ENCODE assay signal across 2 cellular contexts in the genomic region with DNA sequence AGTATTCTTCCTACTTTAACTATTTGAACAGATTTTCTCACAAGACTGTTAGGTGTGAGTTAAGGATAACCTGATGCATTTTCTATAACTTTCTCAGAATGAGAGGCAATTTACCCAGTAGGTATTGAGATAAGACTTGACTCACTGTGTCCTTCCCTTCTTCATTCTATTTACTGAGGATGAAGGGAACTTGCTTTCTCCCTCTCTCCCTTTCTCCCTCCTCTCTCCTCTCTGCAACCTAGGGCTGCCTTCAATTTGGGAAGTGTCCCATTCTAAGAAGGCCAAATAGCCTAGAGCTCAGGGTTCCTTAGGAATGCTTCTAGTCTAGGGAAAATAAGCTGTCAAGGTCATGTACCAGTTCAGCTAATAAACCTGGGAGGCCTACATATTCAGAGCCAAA.
TF ChIP-seq lines count a peak whose summit lies in the region.

No MANE protein-coding gene starts in this region.

TF ChIP-seq in HEK293, 187 proteins besides CTCF, POLR2A, EP300 and RAD21 (continued from another document):
- TF ChIP-seq, protein P1, sequence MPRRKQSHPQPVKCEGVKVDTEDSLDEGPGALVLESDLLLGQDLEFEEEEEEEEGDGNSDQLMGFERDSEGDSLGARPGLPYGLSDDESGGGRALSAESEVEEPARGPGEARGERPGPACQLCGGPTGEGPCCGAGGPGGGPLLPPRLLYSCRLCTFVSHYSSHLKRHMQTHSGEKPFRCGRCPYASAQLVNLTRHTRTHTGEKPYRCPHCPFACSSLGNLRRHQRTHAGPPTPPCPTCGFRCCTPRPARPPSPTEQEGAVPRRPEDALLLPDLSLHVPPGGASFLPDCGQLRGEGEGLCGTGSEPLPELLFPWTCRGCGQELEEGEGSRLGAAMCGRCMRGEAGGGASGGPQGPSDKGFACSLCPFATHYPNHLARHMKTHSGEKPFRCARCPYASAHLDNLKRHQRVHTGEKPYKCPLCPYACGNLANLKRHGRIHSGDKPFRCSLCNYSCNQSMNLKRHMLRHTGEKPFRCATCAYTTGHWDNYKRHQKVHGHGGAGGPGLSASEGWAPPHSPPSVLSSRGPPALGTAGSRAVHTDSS (tag by site-specific recombination; IDR thresholded peaks at IDR 0.05): no peak
- TF ChIP-seq ZNF391 (tag by site-specific recombination; IDR thresholded peaks at IDR 0.05; ENCODE audit: borderline replicate concordance, low read depth) (no peak), PRDM1 (tag by site-specific recombination; IDR thresholded peaks at IDR 0.05) (peak; percentile 92), ZNF214 (tag by site-specific recombination; IDR thresholded peaks at IDR 0.05; ENCODE audit: borderline replicate concordance) (no peak), HOXA7 (CRISPR knock-in tag; IDR thresholded peaks at IDR 0.05; ENCODE audit: borderline replicate concordance) (no peak), SETDB1 (IDR thresholded peaks at IDR 0.05; ENCODE audit: insufficient read length, low read length) (no peak), ZNF140 (tag by site-specific recombination; IDR thresholded peaks at IDR 0.05) (no peak), ZNF366 (tag by site-specific recombination; conservative IDR thresholded peaks at IDR 0.05) (0 out of 2 replicates have a peak, but pooled peaks have one; percentile 42), ZNF660 (tag by site-specific recombination; IDR thresholded peaks at IDR 0.05) (no peak)
- TF ChIP-seq, protein P2, sequence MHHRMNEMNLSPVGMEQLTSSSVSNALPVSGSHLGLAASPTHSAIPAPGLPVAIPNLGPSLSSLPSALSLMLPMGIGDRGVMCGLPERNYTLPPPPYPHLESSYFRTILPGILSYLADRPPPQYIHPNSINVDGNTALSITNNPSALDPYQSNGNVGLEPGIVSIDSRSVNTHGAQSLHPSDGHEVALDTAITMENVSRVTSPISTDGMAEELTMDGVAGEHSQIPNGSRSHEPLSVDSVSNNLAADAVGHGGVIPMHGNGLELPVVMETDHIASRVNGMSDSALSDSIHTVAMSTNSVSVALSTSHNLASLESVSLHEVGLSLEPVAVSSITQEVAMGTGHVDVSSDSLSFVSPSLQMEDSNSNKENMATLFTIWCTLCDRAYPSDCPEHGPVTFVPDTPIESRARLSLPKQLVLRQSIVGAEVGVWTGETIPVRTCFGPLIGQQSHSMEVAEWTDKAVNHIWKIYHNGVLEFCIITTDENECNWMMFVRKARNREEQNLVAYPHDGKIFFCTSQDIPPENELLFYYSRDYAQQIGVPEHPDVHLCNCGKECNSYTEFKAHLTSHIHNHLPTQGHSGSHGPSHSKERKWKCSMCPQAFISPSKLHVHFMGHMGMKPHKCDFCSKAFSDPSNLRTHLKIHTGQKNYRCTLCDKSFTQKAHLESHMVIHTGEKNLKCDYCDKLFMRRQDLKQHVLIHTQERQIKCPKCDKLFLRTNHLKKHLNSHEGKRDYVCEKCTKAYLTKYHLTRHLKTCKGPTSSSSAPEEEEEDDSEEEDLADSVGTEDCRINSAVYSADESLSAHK (tag by site-specific recombination; IDR thresholded peaks at IDR 0.05): no peak

TF ChIP-seq in neural cell, 6 proteins besides CTCF, POLR2A, EP300 and RAD21:
- TF ChIP-seq, protein P3, sequence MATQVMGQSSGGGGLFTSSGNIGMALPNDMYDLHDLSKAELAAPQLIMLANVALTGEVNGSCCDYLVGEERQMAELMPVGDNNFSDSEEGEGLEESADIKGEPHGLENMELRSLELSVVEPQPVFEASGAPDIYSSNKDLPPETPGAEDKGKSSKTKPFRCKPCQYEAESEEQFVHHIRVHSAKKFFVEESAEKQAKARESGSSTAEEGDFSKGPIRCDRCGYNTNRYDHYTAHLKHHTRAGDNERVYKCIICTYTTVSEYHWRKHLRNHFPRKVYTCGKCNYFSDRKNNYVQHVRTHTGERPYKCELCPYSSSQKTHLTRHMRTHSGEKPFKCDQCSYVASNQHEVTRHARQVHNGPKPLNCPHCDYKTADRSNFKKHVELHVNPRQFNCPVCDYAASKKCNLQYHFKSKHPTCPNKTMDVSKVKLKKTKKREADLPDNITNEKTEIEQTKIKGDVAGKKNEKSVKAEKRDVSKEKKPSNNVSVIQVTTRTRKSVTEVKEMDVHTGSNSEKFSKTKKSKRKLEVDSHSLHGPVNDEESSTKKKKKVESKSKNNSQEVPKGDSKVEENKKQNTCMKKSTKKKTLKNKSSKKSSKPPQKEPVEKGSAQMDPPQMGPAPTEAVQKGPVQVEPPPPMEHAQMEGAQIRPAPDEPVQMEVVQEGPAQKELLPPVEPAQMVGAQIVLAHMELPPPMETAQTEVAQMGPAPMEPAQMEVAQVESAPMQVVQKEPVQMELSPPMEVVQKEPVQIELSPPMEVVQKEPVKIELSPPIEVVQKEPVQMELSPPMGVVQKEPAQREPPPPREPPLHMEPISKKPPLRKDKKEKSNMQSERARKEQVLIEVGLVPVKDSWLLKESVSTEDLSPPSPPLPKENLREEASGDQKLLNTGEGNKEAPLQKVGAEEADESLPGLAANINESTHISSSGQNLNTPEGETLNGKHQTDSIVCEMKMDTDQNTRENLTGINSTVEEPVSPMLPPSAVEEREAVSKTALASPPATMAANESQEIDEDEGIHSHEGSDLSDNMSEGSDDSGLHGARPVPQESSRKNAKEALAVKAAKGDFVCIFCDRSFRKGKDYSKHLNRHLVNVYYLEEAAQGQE (IDR thresholded peaks at IDR 0.05; ENCODE audit: borderline replicate concordance): no peak
- TF ChIP-seq POLR2AphosphoS5 (IDR thresholded peaks at IDR 0.05) (no peak), MXI1 (conservative IDR thresholded peaks at IDR 0.05; ENCODE audit: poor library complexity, severe bottlenecking) (no peak), SMC3 (conservative IDR thresholded peaks at IDR 0.05; ENCODE audit: poor library complexity) (no peak), TAF1 (IDR thresholded peaks at IDR 0.05; ENCODE audit: low read depth) (no peak), EZH2 (IDR thresholded peaks at IDR 0.05; ENCODE audit: borderline replicate concordance, insufficient read depth, low read length, poor library complexity, severe bottlenecking) (no peak)
TF ChIP-seq in neural cell: peak in this region for 0.
